In genomic region chr12:128848371-128848770, GRCh38 we compare ENCODE assay signal across 29 cellular contexts. TPM values are rescaled to one million over a fixed set of nuclear protein-coding genes. Genes with fewer than 3 reads are reported as not detected.
"Had no signal": no experiment of that assay in that cellular context is flagged by ENCODE, and none has a peak within 500 bp of the region (broad histone marks: within the 10 kb centered on the region; RNA-seq: fewer than 3 reads in every experiment).

No MANE protein-coding gene starts in this region.

- H3K4me3 ChIP-seq: colonic mucosa, esophagus squamous epithelium, gastroesophageal sphincter, heart left ventricle, hepatocyte, left ventricle myocardium inferior, lower lobe of right lung had no signal

- H3K27me3 ChIP-seq: colonic mucosa had no signal

- H3K9me3 ChIP-seq: colonic mucosa, esophagus squamous epithelium, gastroesophageal sphincter, heart left ventricle, left ventricle myocardium inferior, lower lobe of right lung had no signal

- FAIRE-seq: endometrium, kidney had no signal

- H3K36me3 Mint-ChIP-seq: immature natural killer cell had no signal

- H3K4me3 Mint-ChIP-seq: dendritic cell treated with granulocyte-macrophage colony-stimulating factor and Interleukin-4, amounts not matched to agents 40 ng/mL and 50 ng/mL, for 4 days; effector memory CD8-positive, alpha-beta T cell; endodermal cell; immature natural killer cell had no signal

- H3K4me1 ChIP-seq: colonic mucosa, esophagus squamous epithelium, left ventricle myocardium inferior, lower lobe of right lung had no signal

- ATAC-seq: effector memory CD8-positive, alpha-beta T cell; esophagus mucosa; gastroesophageal sphincter; heart left ventricle; left colon; left lobe of liver; lower lobe of right lung had no signal

- DNase-seq: colonic mucosa; cortex of kidney; effector CD8-positive, alpha-beta T cell; effector memory CD8-positive, alpha-beta T cell; endodermal cell; erythroblast; esophagus squamous epithelium; foreskin fibroblast; foreskin melanocyte; heart left ventricle; hypothalamus; immature natural killer cell; islet precursor cell; kidney; kidney glomerular epithelial cell; left colon; left ventricle myocardium inferior; lower lobe of right lung; mesenchymal stem cell; midbrain had no signal

- H3K36me3 ChIP-seq: colonic mucosa, esophagus squamous epithelium, gastroesophageal sphincter, heart left ventricle, left ventricle myocardium inferior, lower lobe of right lung had no signal

- H3K27ac ChIP-seq: colonic mucosa, epithelial cell of prostate, esophagus squamous epithelium, gastroesophageal sphincter, heart left ventricle, hepatocyte, left ventricle myocardium inferior, lower lobe of right lung had no signal

- H3K27ac Mint-ChIP-seq: dendritic cell treated with granulocyte-macrophage colony-stimulating factor and Interleukin-4, amounts not matched to agents 40 ng/mL and 50 ng/mL, for 4 days; effector memory CD8-positive, alpha-beta T cell; endodermal cell; immature natural killer cell had no signal

RNA-seq across cellular contexts. Expression of gene GLT1D1, which starts 4.9 kb away (rescaled TPM):
- total RNA-seq: dermis microvascular lymphatic vessel endothelial cell, left colon, lung microvascular endothelial cell had no signal
